In genomic region chr5:40490464-40491083, GRCh38 we compare ENCODE assay signal across 10 cellular contexts.
DNase-seq lines count a peak whose midpoint lies in the region; ATAC-seq and TF ChIP-seq lines count a peak whose summit lies in the region.
"Had no signal": no experiment of that assay in that cellular context is flagged by ENCODE, and none has a peak within 500 bp of the region (broad histone marks: within the 10 kb centered on the region; RNA-seq: fewer than 3 reads in every experiment).

No MANE protein-coding gene starts in this region.

- peaks cover 3% of the 10 kb centered on the region for H3K36me3 Mint-ChIP-seq in activated CD4-positive, alpha-beta memory T cell treated with anti-CD3 and anti-CD28 coated beads for 36 hours

- DNase-seq in GM10248 (ENCODE audit: extremely low spot score), result peak; percentile 18
- no peak for DNase-seq in activated CD4-positive, alpha-beta memory T cell treated with anti-CD3 and anti-CD28 coated beads for 36 hours
- no peak for DNase-seq in activated effector memory CD4-positive, alpha-beta T cell treated with Interleukin-2 at 50 U/mL for 16 hours
- no peak for DNase-seq in NCI-H1092 treated with DMSO at 0.1 percent for 48 hours (lab: John Stamatoyannopoulos, UW)
- no peak for DNase-seq in cerebellar nuclear complex (lab: John Stamatoyannopoulos, UW)
- DNase-seq in NCI-H82 treated with DMSO at 0.1 percent for 48 hours (lab: John Stamatoyannopoulos, UW; ENCODE audit: unreplicated experiment), result no peak
- DNase-seq: activated CD4-positive, alpha-beta T cell treated with anti-CD3 and anti-CD28 coated beads, Interleukin-2, amount 50 U/mL, for 4 hours; thyroid gland had no signal

- POLR2A ChIA-PET in GM10248 (lab: Yijun Ruan, JAX), result no interaction called here
- POLR2A ChIA-PET in activated CD4-positive, alpha-beta memory T cell treated with anti-CD3 and anti-CD28 coated beads for 36 hours (lab: Charles Lee), result interaction anchor here (0.9 to 2.7 kb wide), 14 partner anchors 10 to 342 kb away, joined by 3 to 8 read pairs (median 4); partner anchors contain the start of gene PTGER4

- no peaks in the 10 kb centered on the region for H3K27me3 Mint-ChIP-seq in activated CD4-positive, alpha-beta memory T cell treated with anti-CD3 and anti-CD28 coated beads for 36 hours

- H3K4me1 Mint-ChIP-seq in activated CD4-positive, alpha-beta memory T cell treated with anti-CD3 and anti-CD28 coated beads for 36 hours (ENCODE audit: low read depth), result peaks cover 76% of the 10 kb centered on the region

- ATAC-seq in GM19452 (IDR thresholded peaks at IDR 0.05; ENCODE audit: unreplicated experiment) (peak; percentile 37), HG03135 (IDR thresholded peaks at IDR 0.05; ENCODE audit: unreplicated experiment) (peak; percentile 49)

- peaks cover 7% of the 10 kb centered on the region for H3K9me3 Mint-ChIP-seq in activated CD4-positive, alpha-beta memory T cell treated with anti-CD3 and anti-CD28 coated beads for 36 hours

- peak overlapping the region; percentile 34 for H3K4me3 Mint-ChIP-seq in activated CD4-positive, alpha-beta memory T cell treated with anti-CD3 and anti-CD28 coated beads for 36 hours

- CTCF ChIA-PET in GM10248 (lab: Yijun Ruan, JAX), result no interaction called here
- CTCF ChIA-PET in activated CD4-positive, alpha-beta memory T cell treated with anti-CD3 and anti-CD28 coated beads for 36 hours (lab: Charles Lee), result interaction anchor here (0.9 to 1.4 kb wide), 4 partner anchors 49 to 105 kb away, joined by 3 to 4 read pairs (median 4); no protein-coding TSS in a partner anchor

- peak overlapping the region; percentile 80 for H3K27ac Mint-ChIP-seq in activated CD4-positive, alpha-beta memory T cell treated with anti-CD3 and anti-CD28 coated beads for 36 hours

- TF ChIP-seq CTCF in GM10248 (IDR thresholded peaks at IDR 0.05; ENCODE audit: control extremely low read depth, extremely low read depth, low read depth, missing control alignments), result no peak

- intact Hi-C loops in activated CD4-positive, alpha-beta memory T cell treated with anti-CD3 and anti-CD28 coated beads for 36 hours (cut with micrococcal nuclease), result loop anchor here (1.0 kb wide), 12 partner anchors 10 to 323 kb away; partner anchors contain the start of gene PTGER4
